ENCODE assay signal across 12 cellular contexts in genomic region chr4:53943345-53944085, GRCh38.
DNase-seq lines count a peak whose midpoint lies in the region; ATAC-seq lines count a peak whose summit lies in the region.
"Had no signal": no experiment of that assay in that cellular context is flagged by ENCODE, and none has a peak within 500 bp of the region (broad histone marks: within the 10 kb centered on the region; RNA-seq: fewer than 3 reads in every experiment).

No MANE protein-coding gene starts in this region.

- DNase-seq in COLO829 (ENCODE audit: low spot score) (peak; percentile 79), MG63 (peak; percentile 64), adipocyte (ENCODE audit: low read depth) (peak; percentile 28), iris pigment epithelial cell (ENCODE audit: low read depth) (peak; percentile 83), NCI-H1092 treated with DMSO at 0.1 percent for 48 hours (lab: John Stamatoyannopoulos, UW) (no peak), NCI-H1694 (lab: John Stamatoyannopoulos, UW) (no peak), middle frontal gyrus (ENCODE audit: extremely low spot score, low spot score) (no peak)
- DNase-seq in naive thymus-derived CD8-positive, alpha-beta T cell, result no peak
- DNase-seq: activated T-cell treated with anti-CD3 and anti-CD28 coated beads, Interleukin-2, amount 50 U/mL, for 1 hour; Caco-2; kidney; NCI-H510A treated with DMSO at 0.1 percent for 48 hours had no signal

- H3K27ac Mint-ChIP-seq in naive thymus-derived CD8-positive, alpha-beta T cell, result no peak overlapping the region

- H3K27me3 Mint-ChIP-seq in naive thymus-derived CD8-positive, alpha-beta T cell, result peaks cover 0 to 12% (median 3%) of the 10 kb centered on the region in 5 donors

- no peak overlapping the region for H3K4me3 ChIP-seq in MG63
- H3K4me3 ChIP-seq in adipocyte (ENCODE audit: low read length), result no peak overlapping the region

- H3K4me1 ChIP-seq in adipocyte (ENCODE audit: control insufficient read depth, insufficient read depth, low read length), result peaks cover 10% of the 10 kb centered on the region

- ATAC-seq in naive thymus-derived CD8-positive, alpha-beta T cell, result no peak

- H3K4me1 Mint-ChIP-seq in naive thymus-derived CD8-positive, alpha-beta T cell, result no peaks in the 10 kb centered on the region

- POLR2A ChIA-PET in naive thymus-derived CD8-positive, alpha-beta T cell (lab: Charles Lee), result no interaction called here

- H3K9ac ChIP-seq in adipocyte (ENCODE audit: low read length), result no peak overlapping the region

- peaks cover 3 to 9% (median 9%) of the 10 kb centered on the region in 3 donors for H3K36me3 Mint-ChIP-seq in naive thymus-derived CD8-positive, alpha-beta T cell

- H3K27me3 ChIP-seq in MG63, result no peaks in the 10 kb centered on the region
- no peaks in the 10 kb centered on the region for H3K27me3 ChIP-seq in adipocyte (replicated peaks; ENCODE audit: control insufficient read depth, insufficient read depth, low read length)

- peaks cover 0 to 13% (median 5%) of the 10 kb centered on the region in 9 donors for H3K9me3 Mint-ChIP-seq in naive thymus-derived CD8-positive, alpha-beta T cell

- H3K36me3 ChIP-seq in MG63 (no peaks in the 10 kb centered on the region), adipocyte (ENCODE audit: control insufficient read depth, insufficient read depth, low read length, severe bottlenecking) (no peaks in the 10 kb centered on the region)

- H3K9me3 ChIP-seq in MG63, result peaks cover 17% of the 10 kb centered on the region
- peaks cover 5% of the 10 kb centered on the region for H3K9me3 ChIP-seq in adipocyte (ENCODE audit: control insufficient read depth, low read length)

- H3K4me3 Mint-ChIP-seq in naive thymus-derived CD8-positive, alpha-beta T cell, result no peak overlapping the region

Comparison
In these comparisons a context has a peak if more than half of its experiments do, and no peak if none do; other contexts are left out.
1. DNase-seq: peak in COLO829 (single experiment), MG63 (single experiment), adipocyte (single experiment) and iris pigment epithelial cell (single experiment); none in NCI-H1092 treated with DMSO at 0.1 percent for 48 hours (single experiment), NCI-H1694 (single experiment), middle frontal gyrus (single experiment) and naive thymus-derived CD8-positive, alpha-beta T cell (0 of 10).